10 cellular contexts compared by ENCODE assay signal in genomic region chr6:53673138-53673801, GRCh38. TPM values are rescaled to one million over a fixed set of nuclear protein-coding genes. Genes with fewer than 3 reads are reported as not detected.
DNase-seq lines count a peak whose midpoint lies in the region; ATAC-seq and TF ChIP-seq lines count a peak whose summit lies in the region.
"Had no signal": no experiment of that assay in that cellular context is flagged by ENCODE, and none has a peak within 500 bp of the region (broad histone marks: within the 10 kb centered on the region; RNA-seq: fewer than 3 reads in every experiment).

No MANE protein-coding gene starts in this region.

- H3K4me3 ChIP-seq in PC-9 (peak overlapping the region; percentile 1; the same call in 1 of the 2 replicates), retinal pigment epithelial cell (ENCODE audit: low read length) (no peak overlapping the region), transverse colon (no peak overlapping the region)

- POLR2A ChIA-PET in HEK293T (lab: Yijun Ruan, JAX) (interaction anchor here (1.0 kb wide), 1 partner anchor 128 kb away, joined by 3 read pairs; the partner anchor contains the start of gene GCLC), PC-9 (lab: Charles Lee; ENCODE audit: unreplicated experiment) (interaction anchor here (0.6 kb wide), 1 partner anchor 30 kb away, joined by 7 read pairs; no protein-coding TSS in a partner anchor)

- TF ChIP-seq EP300 in transverse colon (IDR thresholded peaks at IDR 0.05; ENCODE audit: low read depth) = no peak

- H3K4me1 ChIP-seq in PC-9 (replicated peaks; ENCODE audit: insufficient read depth) = peaks cover 32% of the 10 kb centered on the region
- H3K4me1 ChIP-seq in transverse colon = no peaks in the 10 kb centered on the region

- intact Hi-C loops in PC-9 (cut with micrococcal nuclease; ENCODE audit: unreplicated experiment) = loop anchor here (2.0 kb wide), 1 partner anchor 22 kb away; no protein-coding TSS in a partner anchor
- intact Hi-C loops in transverse colon (cut with DNase I; ENCODE audit: low total_unique reads) = no loop called here

- BruUV-seq in PC-9 (replicated peaks; lab: Mats Ljungman, UMichigan) = no TSS peak

- H3F3A ChIP-seq in PC-9 (ENCODE audit: insufficient read depth, low read depth) = peaks cover 18% of the 10 kb centered on the region

- in situ Hi-C loops in transverse colon (cut with MboI; ENCODE audit: low pct_ligation_motif_present in 1 of 4, low pct_unique_long_range_greater_than_20kb in 1 of 4, low sequenced_read_pairs in 3 of 4) = loop anchor here in 1 of 4 donors (25.0 kb wide), 1 partner anchor 136 kb away; the partner anchor contains the start of gene GCLC

- H3K27me3 ChIP-seq in PC-9 (ENCODE audit: insufficient read depth, low read depth) (no peaks in the 10 kb centered on the region), transverse colon (no peaks in the 10 kb centered on the region)

- no peak overlapping the region for H2AFZ ChIP-seq in PC-9

- H3K9me3 ChIP-seq in PC-9 (ENCODE audit: insufficient read depth, low read depth) = no peaks in the 10 kb centered on the region; the same call in 1 of the 2 replicates
- no peaks in the 10 kb centered on the region for H3K9me3 ChIP-seq in transverse colon

- H3K36me3 ChIP-seq in PC-9 (ENCODE audit: low read depth) (no peaks in the 10 kb centered on the region), transverse colon (no peaks in the 10 kb centered on the region)

- no peak for TF ChIP-seq POLR2A in transverse colon (IDR thresholded peaks at IDR 0.05)

- no peaks in the 10 kb centered on the region for H3K9me2 ChIP-seq in PC-9 (ENCODE audit: insufficient read depth)

- no peak for DNase-seq in HEK293T (ENCODE audit: extremely low spot score)
- peak; percentile 68 to 89 for DNase-seq in PC-9
- peak; percentile 19 for DNase-seq in fibroblast of peridontal ligament (ENCODE audit: extremely low read depth)
- DNase-seq in retinal pigment epithelial cell (ENCODE audit: low read depth) = peak; percentile 58
- DNase-seq in medulla oblongata (ENCODE audit: extremely low spot score) = no peak
- no peak for DNase-seq in transverse colon
- DNase-seq in NCI-H510A treated with DMSO at 0.1 percent for 48 hours (lab: John Stamatoyannopoulos, UW) = no peak
- DNase-seq: NCI-H82; stimulated activated naive B cell treated with anti-CD40 and anti-IgM and Interleukin-4, amounts not matched to agents 10 μg/mL and 1 μg/mL and 100 μg/mL, for 72 hours had no signal

- peak overlapping the region; percentile 87 for H3K27ac ChIP-seq in PC-9
- no peak overlapping the region for H3K27ac ChIP-seq in transverse colon

- TF ChIP-seq CTCF in PC-9 (conservative IDR thresholded peaks at IDR 0.05) (no peak), retinal pigment epithelial cell (conservative IDR thresholded peaks at IDR 0.05; ENCODE audit: low read depth, low read length) (no peak), transverse colon (IDR thresholded peaks at IDR 0.05) (no peak)

- peak overlapping the region; percentile 63 for H3K4me2 ChIP-seq in PC-9

- CTCF ChIA-PET in HEK293T (lab: Yijun Ruan, JAX) (interaction anchor here (1.2 kb wide), 1 partner anchor 46 kb away, joined by 6 read pairs; no protein-coding TSS in a partner anchor), PC-9 (lab: Charles Lee) (interaction anchor here (0.6 kb wide), 3 partner anchors 64 to 1254 kb away, joined by 3 read pairs; partner anchors contain the start of gene GCLC)

- no peaks in the 10 kb centered on the region for H4K20me1 ChIP-seq in PC-9 (ENCODE audit: insufficient read depth)

- 50 to 57% methylated on average over 2 of the region's 2 CpGs for WGBS in transverse colon (ENCODE audit: low coverage in 1 of 2), 2 donors

- no peak for ATAC-seq in HG03175 (IDR thresholded peaks at IDR 0.05; ENCODE audit: unreplicated experiment)
- ATAC-seq: stimulated activated naive B cell treated with anti-CD40 and anti-IgM and Interleukin-4, amounts not matched to agents 10 μg/mL and 1 μg/mL and 100 μg/mL, for 72 hours had no signal

- H3K79me2 ChIP-seq in PC-9 (ENCODE audit: low read depth) = no peaks in the 10 kb centered on the region

TF ChIP-seq in HEK293T, 16 proteins besides CTCF, POLR2A, EP300 and RAD21:
- TF ChIP-seq CTBP1 (IDR thresholded peaks at IDR 0.05; ENCODE audit: borderline replicate concordance) (no peak), PKNOX1 (IDR thresholded peaks at IDR 0.05) (peak; percentile 69), ZNF384 (IDR thresholded peaks at IDR 0.05) (0 out of 2 replicates have a peak, but pooled peaks have one; percentile 21)

RNA-seq across cellular contexts. Expression of gene KLHL31, which starts 7.7 kb away (rescaled TPM):
- 0.93 and 1.1 TPM in 2 replicates for total RNA-seq in PC-9 (2021)
- 1 to 10 TPM in 1 of 4 donors, under 1 TPM in 1, not detected in 2; 0.41 to 1.3 TPM for total RNA-seq in transverse colon

Comparison
In these comparisons a context has a peak if more than half of its experiments do, and no peak if none do; other contexts are left out.
1. DNase-seq: peak in PC-9 (2 of 2), fibroblast of peridontal ligament (single experiment) and retinal pigment epithelial cell (single experiment); none in HEK293T (single experiment), medulla oblongata (single experiment), transverse colon (single experiment) and NCI-H510A treated with DMSO at 0.1 percent for 48 hours (single experiment).